ENCODE assay signal across 1 cellular context in the genomic region with DNA sequence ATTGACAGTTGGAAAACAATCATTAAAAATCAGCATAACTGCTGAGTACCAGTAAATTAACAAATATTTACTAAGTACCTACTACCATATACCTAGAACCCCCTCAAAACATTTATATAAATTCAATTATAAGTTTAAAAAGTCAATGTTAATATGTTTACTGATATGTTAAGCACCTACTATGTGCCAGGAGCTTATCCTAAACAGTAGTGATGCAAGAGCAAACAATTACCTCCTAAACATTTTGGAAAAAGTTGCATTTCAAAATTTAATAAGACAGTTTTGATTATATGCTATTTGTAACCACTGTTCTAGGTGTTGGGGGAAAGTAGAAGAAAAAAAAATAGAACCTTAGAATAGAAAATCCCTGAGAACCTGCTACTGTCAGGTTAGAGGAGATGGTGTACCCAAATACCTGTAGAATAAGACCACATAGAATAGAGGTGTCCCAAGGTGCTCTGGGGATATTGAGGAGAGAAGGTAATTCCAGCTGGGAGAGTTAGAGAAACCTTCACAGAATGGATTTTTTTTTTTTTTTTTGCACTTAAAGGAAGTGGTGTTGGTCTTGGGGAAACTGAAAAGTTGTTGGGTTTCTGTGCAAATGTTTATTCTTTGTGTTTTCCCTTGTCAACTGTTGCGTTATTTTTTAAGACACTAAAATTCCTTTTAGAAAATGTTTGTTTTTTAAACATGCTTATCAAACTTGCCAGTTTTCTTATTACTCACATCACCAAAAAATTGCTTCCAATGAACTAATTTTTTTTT.
TF ChIP-seq lines count a peak whose summit lies in the region.

No MANE protein-coding gene starts in this region.

TF ChIP-seq in K562, 482 proteins besides CTCF, POLR2A, EP300 and RAD21:
- TF ChIP-seq ZC3H4 (CRISPR knock-in tag; IDR thresholded peaks at IDR 0.05; ENCODE audit: borderline replicate concordance) (no peak), C11orf30 (IDR thresholded peaks at IDR 0.05; ENCODE audit: low read depth) (0 out of 2 replicates have a peak, but pooled peaks have one; percentile 11), ZNF717 (CRISPR knock-in tag; IDR thresholded peaks at IDR 0.05) (no peak), PHB2 (IDR thresholded peaks at IDR 0.05; ENCODE audit: low read depth) (no peak), CBX5 (IDR thresholded peaks at IDR 0.05; ENCODE audit: borderline replicate concordance, low read depth) (no peak), ZNF583 (CRISPR knock-in tag; IDR thresholded peaks at IDR 0.05) (no peak), ARID2 (IDR thresholded peaks at IDR 0.05) (no peak), SMC3 (conservative IDR thresholded peaks at IDR 0.05; ENCODE audit: insufficient read depth, low read depth, low read length) (no peak), PTTG1 (tag; IDR thresholded peaks at IDR 0.05; ENCODE audit: low read depth) (no peak), ZNF316 (IDR thresholded peaks at IDR 0.05) (peak; percentile 15; the same call in 1 of the 2 replicates), GABPB2 (CRISPR knock-in tag; conservative IDR thresholded peaks at IDR 0.05) (no peak), ZNF12 (CRISPR knock-in tag; IDR thresholded peaks at IDR 0.05) (no peak), NCOA4 (IDR thresholded peaks at IDR 0.05; ENCODE audit: partially characterized antibody) (no peak), HNRNPL (IDR thresholded peaks at IDR 0.05; ENCODE audit: low read depth, low read length) (no peak), ZNF780A (CRISPR knock-in tag; IDR thresholded peaks at IDR 0.05) (no peak), HMGN3 (IDR thresholded peaks at IDR 0.05; ENCODE audit: borderline replicate concordance, extremely low read depth, insufficient read length, low read depth, low read length) (no peak), SIX5 (IDR thresholded peaks at IDR 0.05; ENCODE audit: borderline replicate concordance in 1 of 2, insufficient read depth in 1 of 2, low read depth in 1 of 2, low read length in 2 of 2) (no peak), KLF6 (CRISPR knock-in tag; IDR thresholded peaks at IDR 0.05; ENCODE audit: borderline replicate concordance) (no peak), CEBPB (tag; IDR thresholded peaks at IDR 0.05) (no peak), CBX8 (IDR thresholded peaks at IDR 0.05; ENCODE audit: borderline replicate concordance, extremely low read depth, low read depth, low read length, poor library complexity, severe bottlenecking) (no peak), SNIP1 (IDR thresholded peaks at IDR 0.05; ENCODE audit: low read depth) (no peak), NR4A1 (CRISPR knock-in tag; IDR thresholded peaks at IDR 0.05) (no peak), NR4A1 (tag; IDR thresholded peaks at IDR 0.05) (no peak), MAFK (IDR thresholded peaks at IDR 0.05; ENCODE audit: low read length) (no peak), CCNT2 (IDR thresholded peaks at IDR 0.05; ENCODE audit: borderline replicate concordance, extremely low read depth, insufficient read length, low read depth, low read length) (no peak), KLF10 (CRISPR knock-in tag; IDR thresholded peaks at IDR 0.05) (no peak), ZNF431 (CRISPR knock-in tag; IDR thresholded peaks at IDR 0.05) (no peak), ZKSCAN1 (IDR thresholded peaks at IDR 0.05; ENCODE audit: low read depth, low read length) (peak; percentile 79), PPARD (CRISPR knock-in tag; IDR thresholded peaks at IDR 0.05) (no peak), ZNF174 (CRISPR knock-in tag; IDR thresholded peaks at IDR 0.05) (no peak), ZNF311 (CRISPR knock-in tag; IDR thresholded peaks at IDR 0.05) (no peak)
- TF ChIP-seq, protein P1, sequence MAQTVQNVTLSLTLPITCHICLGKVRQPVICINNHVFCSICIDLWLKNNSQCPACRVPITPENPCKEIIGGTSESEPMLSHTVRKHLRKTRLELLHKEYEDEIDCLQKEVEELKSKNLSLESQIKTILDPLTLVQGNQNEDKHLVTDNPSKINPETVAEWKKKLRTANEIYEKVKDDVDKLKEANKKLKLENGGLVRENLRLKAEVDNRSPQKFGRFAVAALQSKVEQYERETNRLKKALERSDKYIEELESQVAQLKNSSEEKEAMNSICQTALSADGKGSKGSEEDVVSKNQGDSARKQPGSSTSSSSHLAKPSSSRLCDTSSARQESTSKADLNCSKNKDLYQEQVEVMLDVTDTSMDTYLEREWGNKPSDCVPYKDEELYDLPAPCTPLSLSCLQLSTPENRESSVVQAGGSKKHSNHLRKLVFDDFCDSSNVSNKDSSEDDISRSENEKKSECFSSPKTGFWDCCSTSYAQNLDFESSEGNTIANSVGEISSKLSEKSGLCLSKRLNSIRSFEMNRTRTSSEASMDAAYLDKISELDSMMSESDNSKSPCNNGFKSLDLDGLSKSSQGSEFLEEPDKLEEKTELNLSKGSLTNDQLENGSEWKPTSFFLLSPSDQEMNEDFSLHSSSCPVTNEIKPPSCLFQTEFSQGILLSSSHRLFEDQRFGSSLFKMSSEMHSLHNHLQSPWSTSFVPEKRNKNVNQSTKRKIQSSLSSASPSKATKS (CRISPR knock-in tag; IDR thresholded peaks at IDR 0.05): no peak
- TF ChIP-seq, protein P2, sequence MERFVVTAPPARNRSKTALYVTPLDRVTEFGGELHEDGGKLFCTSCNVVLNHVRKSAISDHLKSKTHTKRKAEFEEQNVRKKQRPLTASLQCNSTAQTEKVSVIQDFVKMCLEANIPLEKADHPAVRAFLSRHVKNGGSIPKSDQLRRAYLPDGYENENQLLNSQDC (CRISPR knock-in tag; IDR thresholded peaks at IDR 0.05): no peak
- TF ChIP-seq, protein P3, sequence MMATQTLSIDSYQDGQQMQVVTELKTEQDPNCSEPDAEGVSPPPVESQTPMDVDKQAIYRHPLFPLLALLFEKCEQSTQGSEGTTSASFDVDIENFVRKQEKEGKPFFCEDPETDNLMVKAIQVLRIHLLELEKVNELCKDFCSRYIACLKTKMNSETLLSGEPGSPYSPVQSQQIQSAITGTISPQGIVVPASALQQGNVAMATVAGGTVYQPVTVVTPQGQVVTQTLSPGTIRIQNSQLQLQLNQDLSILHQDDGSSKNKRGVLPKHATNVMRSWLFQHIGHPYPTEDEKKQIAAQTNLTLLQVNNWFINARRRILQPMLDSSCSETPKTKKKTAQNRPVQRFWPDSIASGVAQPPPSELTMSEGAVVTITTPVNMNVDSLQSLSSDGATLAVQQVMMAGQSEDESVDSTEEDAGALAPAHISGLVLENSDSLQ (IDR thresholded peaks at IDR 0.05): 0 out of 2 replicates have a peak, but pooled peaks have one; percentile 38
- TF ChIP-seq, protein P4, sequence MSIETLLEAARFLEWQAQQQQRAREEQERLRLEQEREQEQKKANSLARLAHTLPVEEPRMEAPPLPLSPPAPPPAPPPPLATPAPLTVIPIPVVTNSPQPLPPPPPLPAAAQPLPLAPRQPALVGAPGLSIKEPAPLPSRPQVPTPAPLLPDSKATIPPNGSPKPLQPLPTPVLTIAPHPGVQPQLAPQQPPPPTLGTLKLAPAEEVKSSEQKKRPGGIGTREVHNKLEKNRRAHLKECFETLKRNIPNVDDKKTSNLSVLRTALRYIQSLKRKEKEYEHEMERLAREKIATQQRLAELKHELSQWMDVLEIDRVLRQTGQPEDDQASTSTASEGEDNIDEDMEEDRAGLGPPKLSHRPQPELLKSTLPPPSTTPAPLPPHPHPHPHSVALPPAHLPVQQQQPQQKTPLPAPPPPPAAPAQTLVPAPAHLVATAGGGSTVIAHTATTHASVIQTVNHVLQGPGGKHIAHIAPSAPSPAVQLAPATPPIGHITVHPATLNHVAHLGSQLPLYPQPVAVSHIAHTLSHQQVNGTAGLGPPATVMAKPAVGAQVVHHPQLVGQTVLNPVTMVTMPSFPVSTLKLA (conservative IDR thresholded peaks at IDR 0.05): no peak
- TF ChIP-seq, protein P5, sequence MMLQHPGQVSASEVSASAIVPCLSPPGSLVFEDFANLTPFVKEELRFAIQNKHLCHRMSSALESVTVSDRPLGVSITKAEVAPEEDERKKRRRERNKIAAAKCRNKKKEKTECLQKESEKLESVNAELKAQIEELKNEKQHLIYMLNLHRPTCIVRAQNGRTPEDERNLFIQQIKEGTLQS (IDR thresholded peaks at IDR 0.05): 0 out of 2 replicates have a peak, but pooled peaks have one; percentile 9
- TF ChIP-seq, protein P5 (CRISPR knock-in tag; conservative IDR thresholded peaks at IDR 0.05): no peak
- TF ChIP-seq, protein P6, sequence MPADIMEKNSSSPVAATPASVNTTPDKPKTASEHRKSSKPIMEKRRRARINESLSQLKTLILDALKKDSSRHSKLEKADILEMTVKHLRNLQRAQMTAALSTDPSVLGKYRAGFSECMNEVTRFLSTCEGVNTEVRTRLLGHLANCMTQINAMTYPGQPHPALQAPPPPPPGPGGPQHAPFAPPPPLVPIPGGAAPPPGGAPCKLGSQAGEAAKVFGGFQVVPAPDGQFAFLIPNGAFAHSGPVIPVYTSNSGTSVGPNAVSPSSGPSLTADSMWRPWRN (IDR thresholded peaks at IDR 0.05; ENCODE audit: low read depth): no peak
- TF ChIP-seq, protein P7, sequence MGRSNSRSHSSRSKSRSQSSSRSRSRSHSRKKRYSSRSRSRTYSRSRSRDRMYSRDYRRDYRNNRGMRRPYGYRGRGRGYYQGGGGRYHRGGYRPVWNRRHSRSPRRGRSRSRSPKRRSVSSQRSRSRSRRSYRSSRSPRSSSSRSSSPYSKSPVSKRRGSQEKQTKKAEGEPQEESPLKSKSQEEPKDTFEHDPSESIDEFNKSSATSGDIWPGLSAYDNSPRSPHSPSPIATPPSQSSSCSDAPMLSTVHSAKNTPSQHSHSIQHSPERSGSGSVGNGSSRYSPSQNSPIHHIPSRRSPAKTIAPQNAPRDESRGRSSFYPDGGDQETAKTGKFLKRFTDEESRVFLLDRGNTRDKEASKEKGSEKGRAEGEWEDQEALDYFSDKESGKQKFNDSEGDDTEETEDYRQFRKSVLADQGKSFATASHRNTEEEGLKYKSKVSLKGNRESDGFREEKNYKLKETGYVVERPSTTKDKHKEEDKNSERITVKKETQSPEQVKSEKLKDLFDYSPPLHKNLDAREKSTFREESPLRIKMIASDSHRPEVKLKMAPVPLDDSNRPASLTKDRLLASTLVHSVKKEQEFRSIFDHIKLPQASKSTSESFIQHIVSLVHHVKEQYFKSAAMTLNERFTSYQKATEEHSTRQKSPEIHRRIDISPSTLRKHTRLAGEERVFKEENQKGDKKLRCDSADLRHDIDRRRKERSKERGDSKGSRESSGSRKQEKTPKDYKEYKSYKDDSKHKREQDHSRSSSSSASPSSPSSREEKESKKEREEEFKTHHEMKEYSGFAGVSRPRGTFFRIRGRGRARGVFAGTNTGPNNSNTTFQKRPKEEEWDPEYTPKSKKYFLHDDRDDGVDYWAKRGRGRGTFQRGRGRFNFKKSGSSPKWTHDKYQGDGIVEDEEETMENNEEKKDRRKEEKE (IDR thresholded peaks at IDR 0.05; ENCODE audit: borderline replicate concordance in 1 of 2, control insufficient read depth in 1 of 2, low read depth in 2 of 2, low read length in 1 of 2): no peak
- TF ChIP-seq, protein P8, sequence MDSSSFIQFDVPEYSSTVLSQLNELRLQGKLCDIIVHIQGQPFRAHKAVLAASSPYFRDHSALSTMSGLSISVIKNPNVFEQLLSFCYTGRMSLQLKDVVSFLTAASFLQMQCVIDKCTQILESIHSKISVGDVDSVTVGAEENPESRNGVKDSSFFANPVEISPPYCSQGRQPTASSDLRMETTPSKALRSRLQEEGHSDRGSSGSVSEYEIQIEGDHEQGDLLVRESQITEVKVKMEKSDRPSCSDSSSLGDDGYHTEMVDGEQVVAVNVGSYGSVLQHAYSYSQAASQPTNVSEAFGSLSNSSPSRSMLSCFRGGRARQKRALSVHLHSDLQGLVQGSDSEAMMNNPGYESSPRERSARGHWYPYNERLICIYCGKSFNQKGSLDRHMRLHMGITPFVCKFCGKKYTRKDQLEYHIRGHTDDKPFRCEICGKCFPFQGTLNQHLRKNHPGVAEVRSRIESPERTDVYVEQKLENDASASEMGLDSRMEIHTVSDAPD (CRISPR knock-in tag; IDR thresholded peaks at IDR 0.05): no peak
- TF ChIP-seq, protein P9, sequence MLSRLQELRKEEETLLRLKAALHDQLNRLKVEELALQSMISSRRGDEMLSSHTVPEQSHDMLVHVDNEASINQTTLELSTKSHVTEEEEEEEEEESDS (CRISPR knock-in tag; IDR thresholded peaks at IDR 0.05): no peak
- TF ChIP-seq, protein P10, sequence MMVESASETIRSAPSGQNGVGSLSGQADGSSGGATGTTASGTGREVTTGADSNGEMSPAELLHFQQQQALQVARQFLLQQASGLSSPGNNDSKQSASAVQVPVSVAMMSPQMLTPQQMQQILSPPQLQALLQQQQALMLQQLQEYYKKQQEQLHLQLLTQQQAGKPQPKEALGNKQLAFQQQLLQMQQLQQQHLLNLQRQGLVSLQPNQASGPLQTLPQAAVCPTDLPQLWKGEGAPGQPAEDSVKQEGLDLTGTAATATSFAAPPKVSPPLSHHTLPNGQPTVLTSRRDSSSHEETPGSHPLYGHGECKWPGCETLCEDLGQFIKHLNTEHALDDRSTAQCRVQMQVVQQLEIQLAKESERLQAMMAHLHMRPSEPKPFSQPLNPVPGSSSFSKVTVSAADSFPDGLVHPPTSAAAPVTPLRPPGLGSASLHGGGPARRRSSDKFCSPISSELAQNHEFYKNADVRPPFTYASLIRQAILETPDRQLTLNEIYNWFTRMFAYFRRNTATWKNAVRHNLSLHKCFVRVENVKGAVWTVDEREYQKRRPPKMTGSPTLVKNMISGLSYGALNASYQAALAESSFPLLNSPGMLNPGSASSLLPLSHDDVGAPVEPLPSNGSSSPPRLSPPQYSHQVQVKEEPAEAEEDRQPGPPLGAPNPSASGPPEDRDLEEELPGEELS (CRISPR knock-in tag; IDR thresholded peaks at IDR 0.05; ENCODE audit: borderline replicate concordance): no peak
